Comparison of ENCODE assay signal across 9 cellular contexts in the genomic region with DNA sequence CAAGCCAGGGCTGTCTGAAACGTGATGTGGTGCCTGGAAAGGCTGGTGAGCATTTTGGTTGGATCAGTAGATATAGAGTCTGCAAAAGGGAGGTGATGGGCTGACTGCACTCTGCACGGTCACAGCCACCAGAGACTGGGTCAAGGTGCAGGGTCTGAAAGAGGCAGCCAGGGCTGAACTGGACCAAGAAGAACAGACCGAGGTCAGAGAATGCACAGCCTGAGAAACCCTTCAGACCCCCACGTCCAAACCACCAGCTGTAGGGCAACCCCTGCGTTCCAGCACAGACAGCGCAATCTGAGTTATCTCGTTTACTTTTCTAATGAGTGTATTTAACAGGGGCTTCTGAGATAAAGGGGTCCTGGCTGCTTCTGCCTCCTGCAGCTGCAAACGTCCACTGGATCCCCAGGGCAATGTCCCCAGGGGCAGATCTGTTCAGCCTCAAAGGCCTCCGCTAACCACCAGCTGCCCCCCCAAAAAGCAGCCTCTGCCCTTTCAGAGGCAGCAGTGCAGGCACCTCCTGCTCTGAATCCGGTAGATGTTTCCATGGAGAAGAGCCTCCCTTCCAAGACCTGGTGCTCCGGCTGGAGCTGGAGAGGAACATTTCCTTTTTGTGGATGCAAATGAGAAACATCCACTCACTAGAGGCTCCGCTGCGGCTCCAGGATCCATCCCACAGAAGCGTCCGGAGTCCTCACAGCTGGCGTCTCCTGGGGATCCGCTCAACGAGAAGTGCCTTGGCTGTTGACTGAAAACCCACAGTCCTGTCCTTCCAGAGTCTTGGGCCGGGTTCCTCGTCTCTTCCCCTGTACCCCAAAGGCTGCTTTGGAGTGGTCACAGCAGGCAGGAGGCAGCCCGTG. TPM values are rescaled to one million over a fixed set of nuclear protein-coding genes. Genes with fewer than 3 reads are reported as not detected.
DNase-seq lines count a peak whose midpoint lies in the region; ATAC-seq and TF ChIP-seq lines count a peak whose summit lies in the region.
"Had no signal": no experiment of that assay in that cellular context is flagged by ENCODE, and none has a peak within 500 bp of the region (broad histone marks: within the 10 kb centered on the region; RNA-seq: fewer than 3 reads in every experiment).

No MANE protein-coding gene starts in this region.

- CTCF ChIA-PET in activated naive CD4-positive, alpha-beta T cell treated with anti-CD3 and anti-CD28 coated beads for 36 hours (lab: Charles Lee), result interaction anchor here (0.6 kb wide), 1 partner anchor 421 kb away, joined by 5 read pairs; no protein-coding TSS in a partner anchor

- H3K27ac Mint-ChIP-seq in activated naive CD4-positive, alpha-beta T cell treated with anti-CD3 and anti-CD28 coated beads for 36 hours, result no peak overlapping the region
- no peak overlapping the region for H3K27ac Mint-ChIP-seq in stimulated activated effector memory CD8-positive, alpha-beta T cell treated with anti-CD3 and anti-CD28 coated beads, Interleukin-12 subunit alpha, Interleukin-12 subunit beta, amount 100 ng/mL, for 72 hours

- H3K9me3 Mint-ChIP-seq in activated naive CD4-positive, alpha-beta T cell treated with anti-CD3 and anti-CD28 coated beads for 36 hours, result no peaks in the 10 kb centered on the region
- no peaks in the 10 kb centered on the region for H3K9me3 Mint-ChIP-seq in stimulated activated effector memory CD8-positive, alpha-beta T cell treated with anti-CD3 and anti-CD28 coated beads, Interleukin-12 subunit alpha, Interleukin-12 subunit beta, amount 100 ng/mL, for 72 hours

- H3K4me3 Mint-ChIP-seq in activated naive CD4-positive, alpha-beta T cell treated with anti-CD3 and anti-CD28 coated beads for 36 hours, result peak overlapping the region; percentile 43
- H3K4me3 Mint-ChIP-seq in stimulated activated effector memory CD8-positive, alpha-beta T cell treated with anti-CD3 and anti-CD28 coated beads, Interleukin-12 subunit alpha, Interleukin-12 subunit beta, amount 100 ng/mL, for 72 hours, result peak overlapping the region; percentile 32

- intact Hi-C loops in activated naive CD4-positive, alpha-beta T cell treated with anti-CD3 and anti-CD28 coated beads for 36 hours (cut with micrococcal nuclease), result loop anchor here (2.0 to 5.0 kb wide), 4 partner anchors 114 to 361 kb away; a partner anchor contains a TSS

- H3K4me1 Mint-ChIP-seq in activated naive CD4-positive, alpha-beta T cell treated with anti-CD3 and anti-CD28 coated beads for 36 hours (ENCODE audit: low read depth), result peaks cover 14% of the 10 kb centered on the region
- H3K4me1 Mint-ChIP-seq in stimulated activated effector memory CD8-positive, alpha-beta T cell treated with anti-CD3 and anti-CD28 coated beads, Interleukin-12 subunit alpha, Interleukin-12 subunit beta, amount 100 ng/mL, for 72 hours, result peaks cover 25% of the 10 kb centered on the region

- no peak for DNase-seq in activated naive CD4-positive, alpha-beta T cell treated with anti-CD3 and anti-CD28 coated beads for 36 hours
- DNase-seq in activated naive CD4-positive, alpha-beta T cell treated with anti-CD3 and anti-CD28 coated beads, Interleukin-2, amount 50 U/mL, for 16 hours, result no peak
- DNase-seq in NCI-H345 treated with DMSO at 0.1 percent for 48 hours (lab: John Stamatoyannopoulos, UW; ENCODE audit: unreplicated experiment), result peak; percentile 19
- peak; percentile 14 for DNase-seq in fibroblast of the aortic adventitia (ENCODE audit: low read depth)
- no peak for DNase-seq in stimulated activated effector memory CD8-positive, alpha-beta T cell treated with anti-CD3 and anti-CD28 coated beads, Interleukin-12 subunit alpha, Interleukin-12 subunit beta, amount 100 ng/mL, for 72 hours (ENCODE audit: low spot score in 2 of 2)
- no peak for DNase-seq in NCI-H1694 (lab: John Stamatoyannopoulos, UW)
- no peak for DNase-seq in NCI-H2081 treated with DMSO at 0.1 percent for 48 hours (lab: John Stamatoyannopoulos, UW)
- DNase-seq in NOMO-1 (lab: John Stamatoyannopoulos, UW; ENCODE audit: unreplicated experiment in 2 of 2), result no peak
- DNase-seq: Calu3 had no signal

- H3K27me3 Mint-ChIP-seq in activated naive CD4-positive, alpha-beta T cell treated with anti-CD3 and anti-CD28 coated beads for 36 hours (ENCODE audit: low read depth), result peaks cover 48% of the 10 kb centered on the region

- no peak for TF ChIP-seq CTCF in fibroblast of the aortic adventitia (IDR thresholded peaks at IDR 0.05; ENCODE audit: insufficient read depth, low read length)

- ATAC-seq in stimulated activated effector memory CD8-positive, alpha-beta T cell treated with anti-CD3 and anti-CD28 coated beads, Interleukin-12 subunit alpha, Interleukin-12 subunit beta, amount 100 ng/mL, for 72 hours, result no peak

- H3K36me3 Mint-ChIP-seq in activated naive CD4-positive, alpha-beta T cell treated with anti-CD3 and anti-CD28 coated beads for 36 hours (ENCODE audit: low read depth), result no peaks in the 10 kb centered on the region
- no peaks in the 10 kb centered on the region for H3K36me3 Mint-ChIP-seq in stimulated activated effector memory CD8-positive, alpha-beta T cell treated with anti-CD3 and anti-CD28 coated beads, Interleukin-12 subunit alpha, Interleukin-12 subunit beta, amount 100 ng/mL, for 72 hours

- no peak overlapping the region for H3K4me3 ChIP-seq in fibroblast of the aortic adventitia (ENCODE audit: low read depth, low read length)

RNA-seq across cellular contexts. Expression of a gene that starts 1.0 kb away (rescaled TPM):
- total RNA-seq in activated naive CD4-positive, alpha-beta T cell treated with anti-CD3 and anti-CD28 coated beads for 36 hours, result not detected
- total RNA-seq in fibroblast of the aortic adventitia (ENCODE audit: low replicate concordance), result not detected in 2 replicates
- total RNA-seq: Calu3 had no signal

Comparison
In these comparisons a context has a peak if more than half of its experiments do, and no peak if none do; other contexts are left out.
1. DNase-seq: peak in NCI-H345 treated with DMSO at 0.1 percent for 48 hours (single experiment) and fibroblast of the aortic adventitia (single experiment); none in activated naive CD4-positive, alpha-beta T cell treated with anti-CD3 and anti-CD28 coated beads for 36 hours (single experiment), activated naive CD4-positive, alpha-beta T cell treated with anti-CD3 and anti-CD28 coated beads, Interleukin-2, amount 50 U/mL, for 16 hours (single experiment), stimulated activated effector memory CD8-positive, alpha-beta T cell treated with anti-CD3 and anti-CD28 coated beads, Interleukin-12 subunit alpha, Interleukin-12 subunit beta, amount 100 ng/mL, for 72 hours (0 of 2), NCI-H1694 (single experiment), NCI-H2081 treated with DMSO at 0.1 percent for 48 hours (single experiment) and NOMO-1 (0 of 2).